9 cellular contexts compared by ENCODE assay signal in genomic region chr1:169161512-169162194, GRCh38. TPM values are rescaled to one million over a fixed set of nuclear protein-coding genes. Genes with fewer than 3 reads are reported as not detected.
DNase-seq lines count a peak whose midpoint lies in the region; ATAC-seq and TF ChIP-seq lines count a peak whose summit lies in the region.
"Had no signal": no experiment of that assay in that cellular context is flagged by ENCODE, and none has a peak within 500 bp of the region (broad histone marks: within the 10 kb centered on the region; RNA-seq: fewer than 3 reads in every experiment).

No MANE protein-coding gene starts in this region.

- CTCF ChIA-PET in CD8-positive, alpha-beta memory T cell (lab: Charles Lee): no interaction called here

- TF ChIP-seq CTCF in GM12873 (IDR thresholded peaks at IDR 0.05; ENCODE audit: insufficient read depth, low read depth, low read length, missing control alignments): peak; percentile 20
- no peak for TF ChIP-seq CTCF in colonic mucosa (IDR thresholded peaks at IDR 0.05)

- no peaks in the 10 kb centered on the region for H3K4me1 ChIP-seq in colonic mucosa
- H3K4me1 ChIP-seq in HAP-1: no peaks in the 10 kb centered on the region
- H3K4me1 ChIP-seq in CD8-positive, alpha-beta memory T cell (ENCODE audit: insufficient read depth, low read length): no peaks in the 10 kb centered on the region

- no peak overlapping the region for H3K27ac ChIP-seq in colonic mucosa
- H3K27ac ChIP-seq in CD8-positive, alpha-beta memory T cell (ENCODE audit: low read depth, low read length): no peak overlapping the region

- no peak overlapping the region for H3K9ac ChIP-seq in colonic mucosa (ENCODE audit: low read depth in 2 of 2, low read length in 2 of 2)

- H3K4me3 Mint-ChIP-seq in CD8-positive, alpha-beta memory T cell: no peak overlapping the region

- H3K9me3 ChIP-seq in colonic mucosa: no peaks in the 10 kb centered on the region
- no peaks in the 10 kb centered on the region for H3K9me3 ChIP-seq in HAP-1
- no peaks in the 10 kb centered on the region for H3K9me3 ChIP-seq in CD8-positive, alpha-beta memory T cell (ENCODE audit: low read length)

- POLR2A ChIA-PET in CD8-positive, alpha-beta memory T cell (lab: Charles Lee): no interaction called here

- H3K27me3 ChIP-seq in colonic mucosa (no peaks in the 10 kb centered on the region), HAP-1 (ENCODE audit: low read depth) (no peaks in the 10 kb centered on the region)
- H3K27me3 ChIP-seq in CD8-positive, alpha-beta memory T cell (ENCODE audit: insufficient read depth, low read length, poor library complexity, severe bottlenecking): no peaks in the 10 kb centered on the region

- intact Hi-C loops in colonic mucosa (cut with DNase I): no loop called here

- H3K9me3 Mint-ChIP-seq in CD8-positive, alpha-beta memory T cell: no peaks in the 10 kb centered on the region

- in situ Hi-C loops in HAP-1 (cut with MboI; ENCODE audit: low sequenced_read_pairs): no loop called here

- peaks cover 0 to 6% (median 5%) of the 10 kb centered on the region in 3 donors for H3K36me3 Mint-ChIP-seq in CD8-positive, alpha-beta memory T cell

- no peaks in the 10 kb centered on the region for H3K27me3 Mint-ChIP-seq in CD8-positive, alpha-beta memory T cell

- DNase-seq in colonic mucosa (peak; percentile 35), HAP-1 (ENCODE audit: low spot score in 2 of 2) (no peak), mucosa of gallbladder (ENCODE audit: low spot score) (no peak), NCI-H1436 treated with DMSO at 0.1 percent for 48 hours (lab: John Stamatoyannopoulos, UW) (no peak)
- DNase-seq in CD8-positive, alpha-beta memory T cell: no peak
- DNase-seq: cerebellar nuclear complex had no signal

- H3K27ac Mint-ChIP-seq in CD8-positive, alpha-beta memory T cell: no peak overlapping the region

- H3K4me3 ChIP-seq in colonic mucosa (no peak overlapping the region), HAP-1 (no peak overlapping the region)
- no peak overlapping the region for H3K4me3 ChIP-seq in CD8-positive, alpha-beta memory T cell (ENCODE audit: low read length)

- peak; percentile 70 for ATAC-seq in GM21360 (IDR thresholded peaks at IDR 0.05; ENCODE audit: unreplicated experiment)
- ATAC-seq in HG03196 (IDR thresholded peaks at IDR 0.05; ENCODE audit: unreplicated experiment): peak; percentile 52

- no peaks in the 10 kb centered on the region for H3K4me1 Mint-ChIP-seq in CD8-positive, alpha-beta memory T cell

- H3K36me3 ChIP-seq in colonic mucosa (no peaks in the 10 kb centered on the region), HAP-1 (replicated peaks) (no peaks in the 10 kb centered on the region)
- no peaks in the 10 kb centered on the region for H3K36me3 ChIP-seq in CD8-positive, alpha-beta memory T cell (ENCODE audit: insufficient read depth, low read length)

RNA-seq across cellular contexts. Expression of gene ATP1B1, which starts 55.2 kb away (rescaled TPM):
- total RNA-seq in colonic mucosa: 100 to 1,000 TPM; 378 to 678 TPM
- total RNA-seq in mucosa of gallbladder: 739 TPM
- total RNA-seq in CD8-positive, alpha-beta memory T cell: 1 to 10 TPM; 3.7 to 4.5 TPM
- 1.7 TPM for polyA plus RNA-seq in CD8-positive, alpha-beta memory T cell

Comparison
In these comparisons a context has a peak if more than half of its experiments do, and no peak if none do; other contexts are left out.
1. RNA of gene ATP1B1, which starts 55.2 kb away (total RNA-seq): 739 TPM in mucosa of gallbladder (single experiment) and 378 to 678 TPM in colonic mucosa; 3.7 to 4.5 TPM in CD8-positive, alpha-beta memory T cell; every median in the first group is over 10 times any median in the second.